ENCODE assay signal across 10 cellular contexts in the genomic region with DNA sequence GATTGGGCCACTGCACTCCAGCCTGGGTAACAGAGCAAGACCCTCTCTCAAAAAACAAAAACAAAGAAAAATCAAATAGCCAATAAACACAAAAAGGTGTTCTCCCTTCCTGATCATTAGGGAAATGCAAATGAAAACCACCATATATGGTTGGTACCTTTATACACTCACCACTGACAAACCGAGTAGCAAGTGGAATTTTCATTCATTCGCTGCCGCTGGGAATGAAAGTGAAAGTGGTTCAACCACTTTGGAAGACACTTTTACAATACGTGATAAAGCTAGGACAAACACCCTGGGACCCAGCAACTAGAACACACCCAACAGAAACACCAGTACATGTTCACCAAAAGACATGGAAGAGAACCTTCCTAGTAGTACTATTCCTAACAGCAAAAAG. TPM values are rescaled to one million over a fixed set of nuclear protein-coding genes. Genes with fewer than 3 reads are reported as not detected.
A peak's percentile ranks its signal among the peaks of the same experiment; 100 is the strongest.
DNase-seq lines count a peak whose midpoint lies in the region; ATAC-seq and TF ChIP-seq lines count a peak whose summit lies in the region.
"Had no signal": no experiment of that assay in that cellular context is flagged by ENCODE, and none has a peak within 500 bp of the region (broad histone marks: within the 10 kb centered on the region; RNA-seq: fewer than 3 reads in every experiment).

No MANE protein-coding gene starts in this region.

- no peaks in the 10 kb centered on the region for H3K36me3 Mint-ChIP-seq in MCF 10A (ENCODE audit: insufficient read depth, unreplicated experiment)
- H3K36me3 Mint-ChIP-seq in central memory CD8-positive, alpha-beta T cell (ENCODE audit: insufficient read depth): no peaks in the 10 kb centered on the region

- POLR2A ChIA-PET in MCF 10A (lab: Yijun Ruan, JAX): interaction anchor here (0.6 to 1.1 kb wide), 4 partner anchors 11 to 189 kb away, joined by 3 to 4 read pairs (median 3); a partner anchor contains a TSS

- H3K9me3 Mint-ChIP-seq in MCF 10A (ENCODE audit: unreplicated experiment): no peaks in the 10 kb centered on the region
- no peaks in the 10 kb centered on the region for H3K9me3 Mint-ChIP-seq in central memory CD8-positive, alpha-beta T cell
- H3K9me3 Mint-ChIP-seq: dendritic cell treated with granulocyte-macrophage colony-stimulating factor and Interleukin-4, amounts not matched to agents 40 ng/mL and 50 ng/mL, for 4 days had no signal

- CTCF ChIA-PET in MCF 10A (lab: Yijun Ruan, JAX): interaction anchor here (0.9 to 1.4 kb wide), 3 partner anchors 14 to 60 kb away, joined by 4 to 5 read pairs (median 4); no protein-coding TSS in a partner anchor

- DNase-seq in MCF 10A (ENCODE audit: unreplicated experiment) (no peak), breast epithelium (ENCODE audit: low spot score in 2 of 2) (no peak), NCI-H748 treated with DMSO at 0.1 percent for 48 hours (lab: John Stamatoyannopoulos, UW) (peak; percentile 18), transverse colon (peak; percentile 32), NCI-H1048 (lab: John Stamatoyannopoulos, UW) (no peak), C1 segment of cervical spinal cord (lab: John Stamatoyannopoulos, UW) (no peak), iPS-NIHi11 (ENCODE audit: low spot score) (no peak)
- no peak for DNase-seq in central memory CD8-positive, alpha-beta T cell (ENCODE audit: low spot score in 2 of 2)
- DNase-seq: substantia nigra had no signal

- in situ Hi-C loops in transverse colon (cut with MboI; ENCODE audit: low pct_ligation_motif_present in 1 of 4, low pct_unique_long_range_greater_than_20kb in 1 of 4, low sequenced_read_pairs in 3 of 4): no loop called here

- no peak for TF ChIP-seq CTCF in MCF 10A (IDR thresholded peaks at IDR 0.05; ENCODE audit: unreplicated experiment)
- TF ChIP-seq CTCF in breast epithelium (IDR thresholded peaks at IDR 0.05): no peak
- no peak for TF ChIP-seq CTCF in transverse colon (IDR thresholded peaks at IDR 0.05)

- H3K4me3 ChIP-seq in breast epithelium: peak overlapping the region in 1 of 3 donors; percentile 22
- H3K4me3 ChIP-seq in transverse colon: peak overlapping the region in 1 of 4 donors; percentile 18

- no peaks in the 10 kb centered on the region for H3K27me3 ChIP-seq in breast epithelium
- H3K27me3 ChIP-seq in transverse colon: no peaks in the 10 kb centered on the region

- intact Hi-C loops in MCF 10A (cut with micrococcal nuclease) (no loop called here), breast epithelium (cut with DNase I; ENCODE audit: low total_unique reads) (no loop called here), transverse colon (cut with DNase I; ENCODE audit: low total_unique reads) (no loop called here)

- H3K27ac ChIP-seq in breast epithelium (no peak overlapping the region), transverse colon (peak overlapping the region in 2 of 4 donors; percentile 9 to 12)

- WGBS in transverse colon (ENCODE audit: low coverage in 1 of 2), 2 donors: 23 to 38% methylated on average over 4 of the region's 4 CpGs

- H3K9me3 ChIP-seq in breast epithelium (no peaks in the 10 kb centered on the region), transverse colon (no peaks in the 10 kb centered on the region)

- no peaks in the 10 kb centered on the region for H3K27me3 Mint-ChIP-seq in MCF 10A (ENCODE audit: insufficient read depth, unreplicated experiment)
- H3K27me3 Mint-ChIP-seq in central memory CD8-positive, alpha-beta T cell: peaks cover 12% of the 10 kb centered on the region
- H3K27me3 Mint-ChIP-seq: dendritic cell treated with granulocyte-macrophage colony-stimulating factor and Interleukin-4, amounts not matched to agents 40 ng/mL and 50 ng/mL, for 4 days had no signal

- TF ChIP-seq POLR2A in breast epithelium (IDR thresholded peaks at IDR 0.05): no peak
- no peak for TF ChIP-seq POLR2A in transverse colon (IDR thresholded peaks at IDR 0.05)

- H3K4me3 Mint-ChIP-seq in MCF 10A (ENCODE audit: unreplicated experiment): peak overlapping the region; percentile 32
- peak overlapping the region; percentile 50 for H3K4me3 Mint-ChIP-seq in central memory CD8-positive, alpha-beta T cell
- H3K4me3 Mint-ChIP-seq: dendritic cell treated with granulocyte-macrophage colony-stimulating factor and Interleukin-4, amounts not matched to agents 40 ng/mL and 50 ng/mL, for 4 days had no signal

- H3K4me1 Mint-ChIP-seq in MCF 10A (ENCODE audit: insufficient read depth, unreplicated experiment): peaks cover 28% of the 10 kb centered on the region
- H3K4me1 Mint-ChIP-seq in central memory CD8-positive, alpha-beta T cell: peaks cover 8% of the 10 kb centered on the region

- ATAC-seq in central memory CD8-positive, alpha-beta T cell (replicated peaks; ENCODE audit: extremely low read depth, poor library complexity, severe bottlenecking): no peak

- no peaks in the 10 kb centered on the region for H3K36me3 ChIP-seq in breast epithelium
- H3K36me3 ChIP-seq in transverse colon: no peaks in the 10 kb centered on the region

- no TSS peak for BruUV-seq in MCF 10A (replicated peaks; lab: Mats Ljungman, UMichigan)

- H3K27ac Mint-ChIP-seq in MCF 10A (ENCODE audit: low read depth, unreplicated experiment): no peak overlapping the region
- H3K27ac Mint-ChIP-seq in central memory CD8-positive, alpha-beta T cell (ENCODE audit: low read depth): peak overlapping the region; percentile 7
- H3K27ac Mint-ChIP-seq: dendritic cell treated with granulocyte-macrophage colony-stimulating factor and Interleukin-4, amounts not matched to agents 40 ng/mL and 50 ng/mL, for 4 days had no signal

- H3K4me1 ChIP-seq in breast epithelium: no peaks in the 10 kb centered on the region
- H3K4me1 ChIP-seq in transverse colon: peaks cover 0 to 15% (median 4%) of the 10 kb centered on the region in 4 donors

- TF ChIP-seq EP300 in transverse colon (IDR thresholded peaks at IDR 0.05; ENCODE audit: low read depth): no peak

RNA-seq across cellular contexts. Expression of a gene that starts 21.0 kb away (rescaled TPM):
- total RNA-seq in MCF 10A (2022): 1.6 and 1.8 TPM in 2 replicates
- total RNA-seq in breast epithelium: 1 to 10 TPM in 2 of 3 donors, not detected in 1; 1.6 to 1.9 TPM
- 10 to 100 TPM in 1 of 4 donors, 1 to 10 TPM in 3; 1.6 to 13.1 (median 3.6) TPM for total RNA-seq in transverse colon

RNA-seq across cellular contexts. Expression of a gene that starts 27.0 kb away (rescaled TPM):
- total RNA-seq in MCF 10A (2022) (12.2 and 13.5 TPM in 2 replicates), breast epithelium (10 to 100 TPM; 13.8 to 19.2 (median 15.1) TPM), transverse colon (10 to 100 TPM in 3 of 4 donors, 1 to 10 TPM in 1; 8.0 to 18.7 (median 16.5) TPM)

RNA-seq across cellular contexts. Expression of a gene that starts 55.0 kb away (rescaled TPM):
- not detected in 2 replicates for total RNA-seq in MCF 10A (2022)
- not detected for total RNA-seq in breast epithelium
- total RNA-seq in transverse colon: 1 to 10 TPM in 2 of 4 donors, under 1 TPM in 1, not detected in 1; 0.20 to 1.1 (median 1.1) TPM

Comparison
In these comparisons a context has a peak if more than half of its experiments do, and no peak if none do; other contexts are left out.
1. DNase-seq: peak in NCI-H748 treated with DMSO at 0.1 percent for 48 hours (single experiment) and transverse colon (single experiment); none in MCF 10A (single experiment), breast epithelium (0 of 2), central memory CD8-positive, alpha-beta T cell (0 of 2), NCI-H1048 (single experiment), C1 segment of cervical spinal cord (0 of 14) and iPS-NIHi11 (single experiment).